9 cellular contexts compared by ENCODE assay signal in genomic region chr15:88627463-88627862, GRCh38. TPM values are rescaled to one million over a fixed set of nuclear protein-coding genes. Genes with fewer than 3 reads are reported as not detected.
DNase-seq lines count a peak whose midpoint lies in the region; ATAC-seq lines count a peak whose summit lies in the region.
"Had no signal": no experiment of that assay in that cellular context is flagged by ENCODE, and none has a peak within 500 bp of the region (broad histone marks: within the 10 kb centered on the region; RNA-seq: fewer than 3 reads in every experiment).

No MANE protein-coding gene starts in this region.

- no peaks in the 10 kb centered on the region for H3K9me3 ChIP-seq in CD4-positive, alpha-beta memory T cell (ENCODE audit: control insufficient read depth in 1 of 2, low read length in 2 of 2)

- peaks cover 59 to 100% (median 85%) of the 10 kb centered on the region in 4 donors for H3K4me1 Mint-ChIP-seq in CD4-positive, alpha-beta memory T cell
- H3K4me1 Mint-ChIP-seq in activated CD4-positive, alpha-beta memory T cell treated with anti-CD3 and anti-CD28 coated beads for 36 hours (ENCODE audit: low read depth), result peaks cover 94% of the 10 kb centered on the region

- POLR2A ChIA-PET in CD4-positive, alpha-beta memory T cell (lab: Charles Lee; ENCODE audit: partially characterized antibody), result interaction anchor here (0.7 to 8.2 kb wide), 5 partner anchors 22 to 270 kb away, joined by 3 to 113 read pairs (median 11); partner anchors contain the start of genes MRPL46 and MRPS11
- POLR2A ChIA-PET in activated CD4-positive, alpha-beta memory T cell treated with anti-CD3 and anti-CD28 coated beads for 36 hours (lab: Charles Lee), result interaction anchor here (1.3 to 1.8 kb wide), 2 partner anchors 8 to 11 kb away, joined by 4 to 8 read pairs; partner anchors contain the start of gene ISG20

- CTCF ChIA-PET in CD4-positive, alpha-beta memory T cell (lab: Charles Lee; ENCODE audit: partially characterized antibody), result interaction anchor here (1.3 to 9.9 kb wide), 4 partner anchors 8 to 37 kb away, joined by 3 to 132 read pairs (median 78); no protein-coding TSS in a partner anchor
- CTCF ChIA-PET in activated CD4-positive, alpha-beta memory T cell treated with anti-CD3 and anti-CD28 coated beads for 36 hours (lab: Charles Lee), result interaction anchor here (0.8 to 1.3 kb wide), 4 partner anchors 9 to 278 kb away, joined by 3 to 5 read pairs (median 3); no protein-coding TSS in a partner anchor

- peaks cover 35% of the 10 kb centered on the region for H3K36me3 ChIP-seq in CD4-positive, alpha-beta memory T cell (ENCODE audit: insufficient read depth, low read length)
- H3K36me3 ChIP-seq: neural progenitor cell had no signal

- H3K4me3 Mint-ChIP-seq in CD4-positive, alpha-beta memory T cell, result peak overlapping the region; percentile 60 to 89 (median 71)
- peak overlapping the region; percentile 32 for H3K4me3 Mint-ChIP-seq in activated CD4-positive, alpha-beta memory T cell treated with anti-CD3 and anti-CD28 coated beads for 36 hours
- H3K4me3 Mint-ChIP-seq: neural progenitor cell had no signal

- H3K9me3 Mint-ChIP-seq in CD4-positive, alpha-beta memory T cell, result no peaks in the 10 kb centered on the region
- no peaks in the 10 kb centered on the region for H3K9me3 Mint-ChIP-seq in activated CD4-positive, alpha-beta memory T cell treated with anti-CD3 and anti-CD28 coated beads for 36 hours
- H3K9me3 Mint-ChIP-seq: neural progenitor cell had no signal

- peak overlapping the region in 1 of 2 donors; percentile 28 for H3K4me3 ChIP-seq in CD4-positive, alpha-beta memory T cell (ENCODE audit: low read length in 2 of 2)
- H3K4me3 ChIP-seq: neural progenitor cell had no signal

- intact Hi-C loops in CD4-positive, alpha-beta memory T cell (cut with micrococcal nuclease), result loop anchor here (1.0 to 10.0 kb wide), 3 partner anchors 11 to 707 kb away; partner anchors contain the start of genes ACAN and POLG
- intact Hi-C loops in activated CD4-positive, alpha-beta memory T cell treated with anti-CD3 and anti-CD28 coated beads for 36 hours (cut with micrococcal nuclease), result loop anchor here (10.0 kb wide), 2 partner anchors 537 to 707 kb away; partner anchors contain the start of gene POLG
- intact Hi-C loops in left cardiac atrium (cut with DNase I), result loop anchor here in 1 of 2 donors (10.0 kb wide), 1 partner anchor 267 kb away; the partner anchor contains the start of gene HAPLN3

- no peaks in the 10 kb centered on the region for H3K27me3 ChIP-seq in CD4-positive, alpha-beta memory T cell (ENCODE audit: insufficient read depth, low read length)
- H3K27me3 ChIP-seq: neural progenitor cell had no signal

- ATAC-seq in HG03108 (IDR thresholded peaks at IDR 0.05; ENCODE audit: unreplicated experiment) (peak; percentile 35), HG03045 (IDR thresholded peaks at IDR 0.05; ENCODE audit: unreplicated experiment) (no peak), left cardiac atrium (no peak)

- peak overlapping the region; percentile 52 for H3K27ac ChIP-seq in CD4-positive, alpha-beta memory T cell (ENCODE audit: low read depth, low read length)
- H3K27ac ChIP-seq: neural progenitor cell had no signal

- H3K4me1 ChIP-seq in CD4-positive, alpha-beta memory T cell (ENCODE audit: insufficient read depth, low read length), result peaks cover 99% of the 10 kb centered on the region

- H3K27me3 Mint-ChIP-seq in CD4-positive, alpha-beta memory T cell, result no peaks in the 10 kb centered on the region
- H3K27me3 Mint-ChIP-seq in activated CD4-positive, alpha-beta memory T cell treated with anti-CD3 and anti-CD28 coated beads for 36 hours, result no peaks in the 10 kb centered on the region

- peak overlapping the region; percentile 81 to 99 (median 89) for H3K27ac Mint-ChIP-seq in CD4-positive, alpha-beta memory T cell
- peak overlapping the region; percentile 97 for H3K27ac Mint-ChIP-seq in activated CD4-positive, alpha-beta memory T cell treated with anti-CD3 and anti-CD28 coated beads for 36 hours
- H3K27ac Mint-ChIP-seq: neural progenitor cell had no signal

- peaks cover 45 to 56% of the 10 kb centered on the region in 2 donors for H3K36me3 Mint-ChIP-seq in CD4-positive, alpha-beta memory T cell
- peaks cover 78% of the 10 kb centered on the region for H3K36me3 Mint-ChIP-seq in activated CD4-positive, alpha-beta memory T cell treated with anti-CD3 and anti-CD28 coated beads for 36 hours

- DNase-seq in CD4-positive, alpha-beta memory T cell, result peak; percentile 88 to 94 (median 93)
- peak; percentile 80 for DNase-seq in activated CD4-positive, alpha-beta memory T cell treated with anti-CD3 and anti-CD28 coated beads for 36 hours
- DNase-seq in germinal center (ENCODE audit: low spot score) (peak; percentile 43), left cardiac atrium (no peak), NCI-H446 (lab: John Stamatoyannopoulos, UW) (no peak), ecto neural progenitor cell (ENCODE audit: low spot score) (no peak)

RNA-seq across cellular contexts. Expression of gene AEN, which starts 6.3 kb away (rescaled TPM):
- 10 to 100 TPM; 54.5 to 56.8 TPM for total RNA-seq in CD4-positive, alpha-beta memory T cell
- 10 to 100 TPM; 33.2 to 35.8 TPM for polyA plus RNA-seq in CD4-positive, alpha-beta memory T cell
- 10 to 100 TPM; 55.5 to 55.7 TPM for total RNA-seq in activated CD4-positive, alpha-beta memory T cell treated with anti-CD3 and anti-CD28 coated beads for 36 hours
- 10 to 100 TPM in 1 of 2 donors, 1 to 10 TPM in 1; 9.9 to 15.4 TPM for total RNA-seq in left cardiac atrium

RNA-seq across cellular contexts. Expression of gene ISG20, which starts 11.4 kb away (rescaled TPM):
- total RNA-seq in CD4-positive, alpha-beta memory T cell, result 100 to 1,000 TPM; 144 to 153 TPM
- 100 to 1,000 TPM; 494 to 667 TPM for polyA plus RNA-seq in CD4-positive, alpha-beta memory T cell
- 10 to 100 TPM; 68.2 to 74.5 TPM for total RNA-seq in activated CD4-positive, alpha-beta memory T cell treated with anti-CD3 and anti-CD28 coated beads for 36 hours
- total RNA-seq in left cardiac atrium, result 10 to 100 TPM in 1 of 2 donors, 1 to 10 TPM in 1; 4.0 to 10.2 TPM

Comparison
In these comparisons a context has a peak if more than half of its experiments do, and no peak if none do; other contexts are left out.
1. DNase-seq: peak in CD4-positive, alpha-beta memory T cell (5 of 5), activated CD4-positive, alpha-beta memory T cell treated with anti-CD3 and anti-CD28 coated beads for 36 hours (single experiment) and germinal center (single experiment); none in left cardiac atrium (single experiment), NCI-H446 (0 of 2) and ecto neural progenitor cell (single experiment).
2. RNA of gene ISG20, which starts 11.4 kb away (total RNA-seq): 144 to 153 TPM in CD4-positive, alpha-beta memory T cell and 68.2 to 74.5 TPM in activated CD4-positive, alpha-beta memory T cell treated with anti-CD3 and anti-CD28 coated beads for 36 hours; 4.0 to 10.2 TPM in left cardiac atrium; every median in the first group is over 4 times any median in the second.